ENCODE assay signal across 8 cellular contexts in genomic region chr1:20151906-20152598, GRCh38.
DNase-seq lines count a peak whose midpoint lies in the region; ATAC-seq lines count a peak whose summit lies in the region.

No MANE protein-coding gene starts in this region.

- ATAC-seq in HG02642 (IDR thresholded peaks at IDR 0.05; ENCODE audit: poor library complexity, unreplicated experiment) = peak; percentile 63
- ATAC-seq in GM18909 (IDR thresholded peaks at IDR 0.05; ENCODE audit: poor library complexity, unreplicated experiment) = no peak

- DNase-seq in DMS 273 treated with DMSO at 0.1 percent for 48 hours (lab: John Stamatoyannopoulos, UW) = peak; percentile 24
- DNase-seq in NCI-H2196 treated with DMSO at 0.1 percent for 48 hours (lab: John Stamatoyannopoulos, UW; ENCODE audit: unreplicated experiment) = peak; percentile 72
- DNase-seq in activated CD4-positive, alpha-beta T cell treated with anti-CD3 and anti-CD28 coated beads for 1 hour = peak; percentile 67
- peak; percentile 72 for DNase-seq in cerebellar cortex (ENCODE audit: low spot score)
- DNase-seq in kidney glomerular epithelial cell (lab: John Stamatoyannopoulos, UW) = peak; percentile 60
- peak; percentile 56 to 65 for DNase-seq in stimulated activated CD4-positive, alpha-beta T cell treated with anti-CD3 and anti-CD28 coated beads, Interleukin-15, amount 100 ng/mL, for 1 hour (ENCODE audit: low read depth in 1 of 2, low spot score in 1 of 2)
